In genomic region chr7:142901426-142902259, GRCh38 we compare ENCODE assay signal across 24 cellular contexts. TPM values are rescaled to one million over a fixed set of nuclear protein-coding genes. Genes with fewer than 3 reads are reported as not detected.
DNase-seq lines count a peak whose midpoint lies in the region; ATAC-seq and TF ChIP-seq lines count a peak whose summit lies in the region.
"Had no signal": no experiment of that assay in that cellular context is flagged by ENCODE, and none has a peak within 500 bp of the region (broad histone marks: within the 10 kb centered on the region; RNA-seq: fewer than 3 reads in every experiment).

No MANE protein-coding gene starts in this region.

- no peak overlapping the region for H3K4me3 ChIP-seq in GM23338
- H3K4me3 ChIP-seq in endodermal cell (ENCODE audit: low read length) = no peak overlapping the region
- no peak overlapping the region for H3K4me3 ChIP-seq in lower leg skin (ENCODE audit: low read depth, poor library complexity, severe bottlenecking)
- H3K4me3 ChIP-seq in prostate gland = no peak overlapping the region
- H3K4me3 ChIP-seq: A549, HAP-1, SJSA1 had no signal

- WGBS in endodermal cell (ENCODE audit: insufficient coverage in 1 of 2, insufficient read length in 1 of 2), 2 experiments = 77 to 83% methylated on average over 15 of the region's 15 CpGs
- WGBS in lower leg skin, 2 donors = 52 to 57% methylated on average over 15 of the region's 15 CpGs
- WGBS in prostate gland = 54% methylated on average over 15 of the region's 15 CpGs

- H3K9me2 ChIP-seq in GM23338 (ENCODE audit: insufficient read depth) = no peaks in the 10 kb centered on the region

- H3K27me3 Mint-ChIP-seq in GM23338 (ENCODE audit: insufficient read depth, low read depth, poor library complexity) = peaks cover 4% of the 10 kb centered on the region
- peaks cover 22% of the 10 kb centered on the region for H3K27me3 Mint-ChIP-seq in endodermal cell (ENCODE audit: insufficient read depth)

- no peak overlapping the region for H3K27ac ChIP-seq in GM23338 (ENCODE audit: low read depth)
- no peak overlapping the region for H3K27ac ChIP-seq in endodermal cell (ENCODE audit: low read depth, low read length)
- H3K27ac ChIP-seq in prostate gland = peak overlapping the region in 1 of 2 donors; percentile 11
- H3K27ac ChIP-seq: A549, SJSA1 had no signal

- no peaks in the 10 kb centered on the region for H3F3A ChIP-seq in GM23338 (replicated peaks; ENCODE audit: low read depth)

- ATAC-seq in GM23338 = peak; percentile 56
- no peak for ATAC-seq in HG03045 (IDR thresholded peaks at IDR 0.05; ENCODE audit: unreplicated experiment)
- no peak for ATAC-seq in HG02763 (IDR thresholded peaks at IDR 0.05; ENCODE audit: unreplicated experiment)

- TF ChIP-seq CTCF in GM23338 (conservative IDR thresholded peaks at IDR 0.05; ENCODE audit: low read depth in 2 of 2) (no peak), endodermal cell (conservative IDR thresholded peaks at IDR 0.05) (no peak), lower leg skin (IDR thresholded peaks at IDR 0.05) (no peak), prostate gland (IDR thresholded peaks at IDR 0.05) (no peak)

- no peak for TF ChIP-seq POLR2A in lower leg skin (IDR thresholded peaks at IDR 0.05)
- no peak for TF ChIP-seq POLR2A in prostate gland (IDR thresholded peaks at IDR 0.05)

- H3K4me3 Mint-ChIP-seq in GM23338 (no peak overlapping the region), endodermal cell (no peak overlapping the region)
- H3K4me3 Mint-ChIP-seq: CD4-positive, alpha-beta T cell had no signal

- H3K27ac Mint-ChIP-seq in GM23338 (no peak overlapping the region), endodermal cell (peak overlapping the region; percentile 36)
- H3K27ac Mint-ChIP-seq: CD4-positive, alpha-beta T cell had no signal

- H3K9me3 ChIP-seq in endodermal cell (ENCODE audit: control insufficient read depth, low read length) = peaks cover 44% of the 10 kb centered on the region
- no peaks in the 10 kb centered on the region for H3K9me3 ChIP-seq in prostate gland
- H3K9me3 ChIP-seq: BE2C, HAP-1, SJSA1 had no signal

- H3K4me2 ChIP-seq in GM23338 = no peak overlapping the region
- H3K4me2 ChIP-seq: A549 had no signal

- H3K4me1 Mint-ChIP-seq in GM23338 (peaks cover 9% of the 10 kb centered on the region), endodermal cell (peaks cover 20% of the 10 kb centered on the region)

- H3K27me3 ChIP-seq in GM23338 (ENCODE audit: insufficient read depth) (no peaks in the 10 kb centered on the region), endodermal cell (ENCODE audit: control insufficient read depth, insufficient read depth, low read length, poor library complexity, severe bottlenecking) (peaks cover 9% of the 10 kb centered on the region), prostate gland (replicated peaks; ENCODE audit: insufficient read depth) (no peaks in the 10 kb centered on the region)
- H3K27me3 ChIP-seq: BE2C, SJSA1 had no signal

- DNase-seq in GM23338 (ENCODE audit: low spot score) (no peak), endodermal cell (peak; percentile 43), lower leg skin (ENCODE audit: low spot score in 2 of 2) (peak; percentile 40 to 68), prostate gland (ENCODE audit: low spot score) (peak; percentile 66), NCI-H1694 (lab: John Stamatoyannopoulos, UW) (no peak), cortex of kidney (lab: John Stamatoyannopoulos, UW) (no peak)
- DNase-seq: BE2C; CD4-positive, alpha-beta T cell; COR-L47; DMS 273 treated with DMSO at 0.1 percent for 48 hours; DND-41; KG1; NCI-H1092; NCI-H1436 treated with DMSO at 0.1 percent for 48 hours; NCI-H2029; NCI-H226; NCI-H524 treated with DMSO at 0.1 percent for 48 hours; OCI-M1 had no signal

- H3K9me3 Mint-ChIP-seq in GM23338 (peaks cover 28% of the 10 kb centered on the region), endodermal cell (peaks cover 39% of the 10 kb centered on the region)
- H3K9me3 Mint-ChIP-seq: CD4-positive, alpha-beta T cell had no signal

- no peak overlapping the region; the same call in 1 of the 2 replicates for H2AFZ ChIP-seq in GM23338

- no peaks in the 10 kb centered on the region for H4K20me1 ChIP-seq in GM23338 (replicated peaks; ENCODE audit: insufficient read depth)

- intact Hi-C loops in lower leg skin (cut with DNase I; ENCODE audit: low total_unique reads) = no loop called here
- intact Hi-C loops in prostate gland (cut with DNase I) = no loop called here

- H3K9ac ChIP-seq in endodermal cell (ENCODE audit: extremely low read depth, low read length, poor library complexity, severe bottlenecking) = no peak overlapping the region

- H3K36me3 ChIP-seq in GM23338 (ENCODE audit: insufficient read depth) (0 out of 2 replicates have a peak, but pooled peaks cover 15% of the 10 kb centered on the region), endodermal cell (ENCODE audit: control insufficient read depth, insufficient read depth, low read length) (no peaks in the 10 kb centered on the region), prostate gland (no peaks in the 10 kb centered on the region)
- H3K36me3 ChIP-seq: BE2C, HAP-1, SJSA1 had no signal

- H3K4me1 ChIP-seq in GM23338 (ENCODE audit: insufficient read depth) (no peaks in the 10 kb centered on the region), endodermal cell (ENCODE audit: control insufficient read depth, insufficient read depth, low read length) (no peaks in the 10 kb centered on the region), prostate gland (replicated peaks) (no peaks in the 10 kb centered on the region)
- H3K4me1 ChIP-seq: A549, BE2C, HAP-1, SJSA1 had no signal

- H3K79me2 ChIP-seq in GM23338 (replicated peaks; ENCODE audit: insufficient read depth) = no peaks in the 10 kb centered on the region

- H3K36me3 Mint-ChIP-seq in GM23338 (ENCODE audit: low read depth) (peaks cover 5% of the 10 kb centered on the region; the same call in 2 of the 3 replicates), endodermal cell (ENCODE audit: low read depth) (no peaks in the 10 kb centered on the region)

RNA-seq across cellular contexts. Expression of gene TRPV6, which starts 16.1 kb away (rescaled TPM):
- total RNA-seq in GM23338 (2014; rRNA removed; shearing (Covaris generic)) = 0.43 and 0.80 TPM in 2 replicates
- polyA plus RNA-seq in GM23338 (2016; fragmentation: Nextera tagmentation; extraction: Ambion mirVana) = 0.08 and 0.17 TPM in 2 replicates
- total RNA-seq in endodermal cell (1 to 10 TPM; 2.7 to 4.1 TPM), lower leg skin (10 to 100 TPM; 10.3 to 13.4 (median 11.5) TPM), prostate gland (10 to 100 TPM; 47.0 to 82.0 TPM)
- polyA plus RNA-seq in endodermal cell (2013, experiment 1 of 2) = 0.28 TPM
- 0.50 TPM for polyA plus RNA-seq in endodermal cell (2013, experiment 2 of 2)
- total RNA-seq: CD4-positive, alpha-beta T cell; G401; SJSA1 had no signal
- polyA plus RNA-seq: A549 had no signal

RNA-seq across cellular contexts. Expression of gene TRPV5, which starts 31.9 kb away (rescaled TPM):
- not detected in 2 replicates for total RNA-seq in GM23338 (2014; rRNA removed; shearing (Covaris generic))
- polyA plus RNA-seq in GM23338 (2016; fragmentation: Nextera tagmentation; extraction: Ambion mirVana) = not detected in 2 replicates
- total RNA-seq in endodermal cell = under 1 TPM; 0.15 to 0.22 TPM
- polyA plus RNA-seq in endodermal cell (2013, experiment 1 of 2) = not detected
- not detected for polyA plus RNA-seq in endodermal cell (2013, experiment 2 of 2)
- not detected for total RNA-seq in lower leg skin
- not detected for total RNA-seq in prostate gland
- total RNA-seq: CD4-positive, alpha-beta T cell; G401; SJSA1 had no signal
- polyA plus RNA-seq: A549 had no signal

RNA-seq across cellular contexts. Expression of gene LLCFC1, which starts 37.6 kb away (rescaled TPM):
- total RNA-seq in GM23338 (2014; rRNA removed; shearing (Covaris generic)) = not detected in 2 replicates
- polyA plus RNA-seq in GM23338 (2016; fragmentation: Nextera tagmentation; extraction: Ambion mirVana) = not detected in 2 replicates
- total RNA-seq in endodermal cell (not detected), lower leg skin (not detected), prostate gland (1 to 10 TPM in 1 of 2 donors, not detected in 1; 6.4 TPM)
- not detected for polyA plus RNA-seq in endodermal cell (2013, experiment 1 of 2)
- polyA plus RNA-seq in endodermal cell (2013, experiment 2 of 2) = not detected
- total RNA-seq: CD4-positive, alpha-beta T cell; G401; SJSA1 had no signal
- polyA plus RNA-seq: A549 had no signal

RNA-seq across cellular contexts. Expression of gene EPHB6, which starts 46.8 kb away (rescaled TPM):
- total RNA-seq in GM23338 (2014; rRNA removed; shearing (Covaris generic)) = 18.1 and 20.8 TPM in 2 replicates
- 27.5 and 33.2 TPM in 2 replicates for polyA plus RNA-seq in GM23338 (2016; fragmentation: Nextera tagmentation; extraction: Ambion mirVana)
- total RNA-seq in endodermal cell = 10 to 100 TPM; 33.2 to 36.9 TPM
- 16.0 TPM for polyA plus RNA-seq in endodermal cell (2013, experiment 1 of 2)
- 14.1 TPM for polyA plus RNA-seq in endodermal cell (2013, experiment 2 of 2)
- total RNA-seq in lower leg skin = 100 to 1,000 TPM; 158 to 346 (median 221) TPM
- total RNA-seq in prostate gland = 100 to 1,000 TPM in 1 of 2 donors, 10 to 100 TPM in 1; 98.1 to 122 TPM
- total RNA-seq: G401 had no signal

Comparison
In these comparisons a context has a peak if more than half of its experiments do, and no peak if none do; other contexts are left out.
1. DNase-seq: peak in endodermal cell (single experiment), lower leg skin (2 of 2) and prostate gland (single experiment); none in GM23338 (single experiment), NCI-H1694 (single experiment) and cortex of kidney (single experiment).